Comparison of ENCODE assay signal across 9 cellular contexts in the genomic region with DNA sequence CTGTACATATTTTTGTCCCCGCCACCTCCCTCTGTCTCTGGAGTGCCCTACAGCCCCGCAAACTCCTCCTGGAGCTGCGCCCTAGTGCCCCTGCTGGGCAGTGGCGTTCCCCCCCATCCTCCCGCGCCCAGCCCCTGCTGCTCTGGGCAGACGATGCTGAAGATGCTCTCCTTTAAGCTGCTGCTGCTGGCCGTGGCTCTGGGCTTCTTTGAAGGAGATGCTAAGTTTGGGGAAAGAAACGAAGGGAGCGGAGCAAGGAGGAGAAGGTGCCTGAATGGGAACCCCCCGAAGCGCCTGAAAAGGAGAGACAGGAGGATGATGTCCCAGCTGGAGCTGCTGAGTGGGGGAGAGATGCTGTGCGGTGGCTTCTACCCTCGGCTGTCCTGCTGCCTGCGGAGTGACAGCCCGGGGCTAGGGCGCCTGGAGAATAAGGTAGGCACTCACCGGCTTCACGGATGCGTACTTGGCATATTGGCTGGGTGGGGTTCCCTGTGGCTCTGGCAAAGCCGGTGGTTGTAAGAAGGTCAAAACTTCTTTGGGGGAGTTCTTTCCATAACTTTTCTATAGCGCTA. TPM values are rescaled to one million over a fixed set of nuclear protein-coding genes. Genes with fewer than 3 reads are reported as not detected.
DNase-seq lines count a peak whose midpoint lies in the region; ATAC-seq and TF ChIP-seq lines count a peak whose summit lies in the region.
"Had no signal": no experiment of that assay in that cellular context is flagged by ENCODE, and none has a peak within 500 bp of the region (broad histone marks: within the 10 kb centered on the region; RNA-seq: fewer than 3 reads in every experiment).

No MANE protein-coding gene starts in this region.

- peak; percentile 17 for TF ChIP-seq CTCF in AG09319 (IDR thresholded peaks at IDR 0.05; ENCODE audit: low read depth, low read length)
- no peak for TF ChIP-seq CTCF in foreskin fibroblast (IDR thresholded peaks at IDR 0.05; ENCODE audit: low read depth, low read length)
- TF ChIP-seq CTCF in osteocyte (IDR thresholded peaks at IDR 0.05) = no peak

- H3K4me1 Mint-ChIP-seq in T-helper 2 cell treated with Interferon-gamma antibody and Interleukin-4, amounts not matched to agents 5 μg/mL and 100 μg/mL, for 36 hours (ENCODE audit: low read depth) = peaks cover 17% of the 10 kb centered on the region
- peaks cover 30% of the 10 kb centered on the region for H3K4me1 Mint-ChIP-seq in osteocyte (ENCODE audit: unreplicated experiment)

- ATAC-seq in GM19395 (IDR thresholded peaks at IDR 0.05; ENCODE audit: unreplicated experiment) = peak; percentile 37
- no peak for ATAC-seq in left lobe of liver
- ATAC-seq in esophagus mucosa = no peak

- no peaks in the 10 kb centered on the region for H3K9me3 Mint-ChIP-seq in T-helper 2 cell treated with Interferon-gamma antibody and Interleukin-4, amounts not matched to agents 5 μg/mL and 100 μg/mL, for 36 hours
- no peaks in the 10 kb centered on the region for H3K9me3 Mint-ChIP-seq in osteocyte (ENCODE audit: unreplicated experiment)

- H3K4me3 Mint-ChIP-seq in T-helper 2 cell treated with Interferon-gamma antibody and Interleukin-4, amounts not matched to agents 5 μg/mL and 100 μg/mL, for 36 hours = peak overlapping the region; percentile 91
- H3K4me3 Mint-ChIP-seq in osteocyte (ENCODE audit: unreplicated experiment) = peak overlapping the region; percentile 91

- peaks cover 57% of the 10 kb centered on the region for H3K27me3 Mint-ChIP-seq in T-helper 2 cell treated with Interferon-gamma antibody and Interleukin-4, amounts not matched to agents 5 μg/mL and 100 μg/mL, for 36 hours (ENCODE audit: low read depth)
- peaks cover 5% of the 10 kb centered on the region for H3K27me3 Mint-ChIP-seq in osteocyte (ENCODE audit: unreplicated experiment)

- peak overlapping the region; percentile 49 to 69 for H3K4me3 ChIP-seq in foreskin fibroblast (ENCODE audit: low read depth in 1 of 2, low read length in 2 of 2)

- H3K27ac Mint-ChIP-seq in T-helper 2 cell treated with Interferon-gamma antibody and Interleukin-4, amounts not matched to agents 5 μg/mL and 100 μg/mL, for 36 hours = no peak overlapping the region
- peak overlapping the region; percentile 74 for H3K27ac Mint-ChIP-seq in osteocyte (ENCODE audit: unreplicated experiment)

- no peaks in the 10 kb centered on the region for H3K36me3 Mint-ChIP-seq in T-helper 2 cell treated with Interferon-gamma antibody and Interleukin-4, amounts not matched to agents 5 μg/mL and 100 μg/mL, for 36 hours (ENCODE audit: low read depth)
- no peaks in the 10 kb centered on the region for H3K36me3 Mint-ChIP-seq in osteocyte (ENCODE audit: unreplicated experiment)

- DNase-seq in AG09319 (ENCODE audit: extremely low read depth, low read depth) = no peak
- no peak for DNase-seq in T-helper 2 cell treated with Interferon-gamma antibody and Interleukin-4, amounts not matched to agents 5 μg/mL and 100 μg/mL, for 36 hours (ENCODE audit: low spot score)
- peak in 1 of 2 donors; percentile 72 for DNase-seq in foreskin fibroblast
- DNase-seq in osteocyte (ENCODE audit: extremely low spot score, unreplicated experiment) = no peak
- no peak for DNase-seq in OCI-M1 (lab: John Stamatoyannopoulos, UW)
- no peak for DNase-seq in left lobe of liver (ENCODE audit: low spot score)

RNA-seq across cellular contexts. Expression of a gene that starts 0.7 kb away (rescaled TPM):
- total RNA-seq in osteocyte (0.97 and 1.8 TPM in 2 replicates), left lobe of liver (5.8 TPM), esophagus mucosa (not detected)
- total RNA-seq: mononuclear cell had no signal
